ENCODE assay signal across 18 cellular contexts in the genomic region with DNA sequence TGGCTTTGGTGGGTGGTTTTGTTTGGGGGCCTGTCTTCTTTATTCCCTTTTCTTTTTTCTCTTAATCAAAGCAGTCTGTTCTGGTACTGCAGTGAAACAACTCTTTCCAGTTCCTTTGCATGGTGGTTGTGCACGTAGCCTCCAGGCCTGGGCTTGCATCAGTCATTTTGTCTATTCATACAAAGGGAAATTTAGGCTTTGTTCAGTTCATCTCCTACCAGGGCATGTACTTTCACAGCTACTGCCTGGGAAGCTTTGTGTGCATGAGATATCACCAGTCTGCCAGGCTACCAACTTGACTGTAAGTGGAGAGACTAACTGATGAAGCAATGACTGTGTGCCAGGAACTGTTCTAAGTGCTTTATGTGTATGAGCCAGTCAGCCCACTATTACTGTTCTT. TPM values are rescaled to one million over a fixed set of nuclear protein-coding genes. Genes with fewer than 3 reads are reported as not detected.
DNase-seq lines count a peak whose midpoint lies in the region; ATAC-seq, FAIRE-seq and TF ChIP-seq lines count a peak whose summit lies in the region.
"Had no signal": no experiment of that assay in that cellular context is flagged by ENCODE, and none has a peak within 500 bp of the region (broad histone marks: within the 10 kb centered on the region; RNA-seq: fewer than 3 reads in every experiment).

No MANE protein-coding gene starts in this region.

- TF ChIP-seq POLR2A in vagina (IDR thresholded peaks at IDR 0.05) (no peak), H54 (IDR thresholded peaks at IDR 0.05; ENCODE audit: low read depth, low read length) (no peak)

- H3K27ac ChIP-seq in vagina, result peak overlapping the region; percentile 61
- H3K27ac ChIP-seq: adrenal gland, colonic mucosa, HL-60 had no signal

- H3K4me1 ChIP-seq in vagina, result peaks cover 10% of the 10 kb centered on the region
- H3K4me1 ChIP-seq: adrenal gland, colonic mucosa had no signal

- no peaks in the 10 kb centered on the region for H3K36me3 ChIP-seq in vagina
- H3K36me3 ChIP-seq: adrenal gland, colonic mucosa, transverse colon had no signal

- TF ChIP-seq CTCF in vagina (IDR thresholded peaks at IDR 0.05), result no peak

- DNase-seq in Right ventricle myocardium superior (no peak), cardiac septum (ENCODE audit: low spot score) (no peak), astrocyte of the hippocampus (ENCODE audit: low read depth, low spot score) (peak; percentile 46), islet precursor cell (peak; percentile 32), vagina (ENCODE audit: extremely low spot score in 2 of 2) (no peak), H54 (ENCODE audit: insufficient read length, low spot score) (no peak), SK-N-DZ (ENCODE audit: low spot score) (no peak)
- DNase-seq: activated CD4-positive, alpha-beta T cell treated with anti-CD3 and anti-CD28 coated beads for 48 hours; activated T-cell treated with anti-CD3 and anti-CD28 coated beads, Interleukin-2, amount 50 U/mL, for 1 hour; adrenal gland; colonic mucosa; erythroblast; NCI-H1436; NCI-H82; nephron progenitor cell; transverse colon had no signal

- no peaks in the 10 kb centered on the region for H3K27me3 ChIP-seq in vagina
- H3K27me3 ChIP-seq: adrenal gland, colonic mucosa, transverse colon had no signal

- intact Hi-C loops in Right ventricle myocardium superior (cut with DNase I), result loop anchor here (10.0 kb wide), 1 partner anchor 382 kb away; no protein-coding TSS in a partner anchor
- intact Hi-C loops in cardiac septum (cut with DNase I), result no loop called here
- intact Hi-C loops in vagina (cut with DNase I), result no loop called here

- FAIRE-seq in H54 (lab: Jason Lieb, UNC), result no peak

- no peaks in the 10 kb centered on the region for H3K9me3 ChIP-seq in vagina
- H3K9me3 ChIP-seq: adrenal gland, colonic mucosa, transverse colon had no signal

- no peak overlapping the region for H3K4me3 ChIP-seq in vagina
- H3K4me3 ChIP-seq: adrenal gland, colonic mucosa, transverse colon had no signal

- ATAC-seq in Right ventricle myocardium superior (ENCODE audit: poor library complexity) (peak; percentile 90), HG02981 (IDR thresholded peaks at IDR 0.05; ENCODE audit: unreplicated experiment) (no peak)

RNA-seq across cellular contexts. Expression of a gene that starts 8.5 kb away (rescaled TPM):
- total RNA-seq in Right ventricle myocardium superior (15.3 TPM), cardiac septum (23.4 TPM), vagina (28.7 TPM)
- 27.6 and 36.5 TPM in 2 replicates for polyA plus RNA-seq in SK-N-DZ (2014; cell fraction: cytosol; rRNA removed)
- polyA plus RNA-seq in SK-N-DZ (2014; cell fraction: nucleus; rRNA removed), result 18.9 and 20.8 TPM in 2 replicates

Comparison
In these comparisons a context has a peak if more than half of its experiments do, and no peak if none do; other contexts are left out.
1. DNase-seq: peak in astrocyte of the hippocampus (single experiment) and islet precursor cell (single experiment); none in Right ventricle myocardium superior (single experiment), cardiac septum (single experiment), vagina (0 of 2), H54 (single experiment) and SK-N-DZ (single experiment).